Comparison of ENCODE assay signal across 16 cellular contexts in the genomic region with DNA sequence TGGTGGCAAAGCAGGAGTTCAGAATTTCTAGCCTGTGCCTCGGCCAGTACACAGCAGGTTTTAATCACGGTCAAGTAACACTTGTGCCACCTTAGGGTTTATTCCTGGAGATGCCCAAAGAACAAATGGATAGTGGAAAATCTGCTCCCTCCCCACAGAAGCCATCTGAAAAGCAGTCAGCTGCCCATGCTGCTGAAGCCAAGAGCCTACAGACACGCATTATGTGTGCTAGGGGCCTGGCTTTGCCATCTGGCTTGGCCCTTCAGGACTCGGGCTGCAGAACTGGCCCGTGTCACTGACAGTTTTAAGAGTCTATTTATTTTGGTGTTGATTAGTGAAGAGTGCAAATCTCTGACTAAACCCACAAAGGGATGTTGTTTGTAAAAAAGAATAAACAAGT. TPM values are rescaled to one million over a fixed set of nuclear protein-coding genes. Genes with fewer than 3 reads are reported as not detected.
DNase-seq lines count a peak whose midpoint lies in the region; ATAC-seq and TF ChIP-seq lines count a peak whose summit lies in the region.
"Had no signal": no experiment of that assay in that cellular context is flagged by ENCODE, and none has a peak within 500 bp of the region (broad histone marks: within the 10 kb centered on the region; RNA-seq: fewer than 3 reads in every experiment).

No MANE protein-coding gene starts in this region.

- peaks cover 2% of the 10 kb centered on the region for H3K27me3 Mint-ChIP-seq in brain

- intact Hi-C loops in left cardiac atrium (cut with DNase I) (no loop called here), posterior cingulate gyrus (cut with DNase I) (loop anchor here (10.0 kb wide), 1 partner anchor 679 kb away; a partner anchor contains a TSS)

- H3K9me3 Mint-ChIP-seq in brain, result no peaks in the 10 kb centered on the region
- H3K9me3 Mint-ChIP-seq: activated naive CD4-positive, alpha-beta T cell treated with anti-CD3 and anti-CD28 coated beads, Interleukin-2, amount 50 U/mL, for 72 hours had no signal

- in situ Hi-C loops in G401 (cut with HindIII; ENCODE audit: low sequenced_read_pairs), result no loop called here

- peak; percentile 96 for DNase-seq in G401 (ENCODE audit: low spot score)
- DNase-seq in left cardiac atrium, result no peak
- DNase-seq in posterior cingulate gyrus, result peak in 9 of 10 donors; percentile 25 to 90 (median 42)
- no peak for DNase-seq in NCI-H2196 treated with DMSO at 0.1 percent for 48 hours (lab: John Stamatoyannopoulos, UW; ENCODE audit: unreplicated experiment)
- DNase-seq: activated CD4-positive, alpha-beta T cell treated with anti-CD3 and anti-CD28 coated beads for 1 hour; AML-193; DMS79 treated with DMSO at 0.1 percent for 48 hours; KG1; mammary epithelial cell; T-helper 2 cell had no signal

- H3K4me1 Mint-ChIP-seq in brain, result peaks cover 51% of the 10 kb centered on the region

- H3K27ac Mint-ChIP-seq in brain, result peak overlapping the region; percentile 45 to 94 (median 79)
- H3K27ac Mint-ChIP-seq: activated naive CD4-positive, alpha-beta T cell treated with anti-CD3 and anti-CD28 coated beads, Interleukin-2, amount 50 U/mL, for 72 hours had no signal

- H3K4me3 Mint-ChIP-seq in brain, result peak overlapping the region in 2 of 5 experiments; percentile 20 to 36

- no peak for TF ChIP-seq CTCF in brain (conservative IDR thresholded peaks at IDR 0.05)

- H3K36me3 Mint-ChIP-seq in brain, result no peaks in the 10 kb centered on the region
- H3K36me3 Mint-ChIP-seq: activated naive CD4-positive, alpha-beta T cell treated with anti-CD3 and anti-CD28 coated beads, Interleukin-2, amount 50 U/mL, for 72 hours had no signal

- ATAC-seq in left cardiac atrium, result peak; percentile 35 to 56
- ATAC-seq in GM19395 (IDR thresholded peaks at IDR 0.05; ENCODE audit: unreplicated experiment), result no peak
- ATAC-seq in GM18519 (IDR thresholded peaks at IDR 0.05; ENCODE audit: low FRiP score, unreplicated experiment), result no peak
- no peak for ATAC-seq in HG02870 (IDR thresholded peaks at IDR 0.05; ENCODE audit: unreplicated experiment)
- ATAC-seq: activated naive CD4-positive, alpha-beta T cell treated with anti-CD3 and anti-CD28 coated beads, Interleukin-2, amount 50 U/mL, for 72 hours; esophagus mucosa had no signal

RNA-seq across cellular contexts. Expression of a gene that starts 11.1 kb away (rescaled TPM):
- total RNA-seq in G401 (2014; rRNA removed; shearing (Covaris generic)), result 10.6 and 22.2 TPM in 2 replicates
- polyA plus RNA-seq in brain (ENCODE audit: insufficient read depth, low read depth, low replicate concordance), result 2.6 TPM
- total RNA-seq in left cardiac atrium, result 10 to 100 TPM; 10.5 to 10.6 TPM

Comparison
In these comparisons a context has a peak if more than half of its experiments do, and no peak if none do; other contexts are left out.
1. DNase-seq: peak in G401 (single experiment) and posterior cingulate gyrus (9 of 10); none in left cardiac atrium (single experiment) and NCI-H2196 treated with DMSO at 0.1 percent for 48 hours (single experiment).
2. ATAC-seq: peak in left cardiac atrium (2 of 2); none in GM19395 (single experiment), GM18519 (single experiment) and HG02870 (single experiment).